In genomic region chr1:54099211-54099610, GRCh38 we compare ENCODE assay signal across 32 cellular contexts. TPM values are rescaled to one million over a fixed set of nuclear protein-coding genes. Genes with fewer than 3 reads are reported as not detected.
"Had no signal": no experiment of that assay in that cellular context is flagged by ENCODE, and none has a peak within 500 bp of the region (broad histone marks: within the 10 kb centered on the region; RNA-seq: fewer than 3 reads in every experiment).

No MANE protein-coding gene starts in this region.

- H3K27me3 ChIP-seq: brain microvascular endothelial cell, SJCRH30 had no signal

- H3K9me3 ChIP-seq: SJCRH30 had no signal

- DNase-seq: activated CD4-positive, alpha-beta memory T cell treated with anti-CD3 and anti-CD28 coated beads, Interleukin-2, amount 10 ng/mL, durations not matched to agents 7 days and 5 days; activated CD4-positive, alpha-beta T cell treated with anti-CD3 and anti-CD28 coated beads for 1 hour; activated CD4-positive, alpha-beta T cell treated with anti-CD3 and anti-CD28 coated beads for 48 hours; activated CD4-positive, CD25-positive, alpha-beta regulatory T cell; activated CD8-positive, alpha-beta memory T cell treated with anti-CD3 and anti-CD28 coated beads for 24 hours; activated CD8-positive, alpha-beta memory T cell treated with anti-CD3 and anti-CD28 coated beads, Interleukin-2, amount 10 ng/mL, durations not matched to agents 7 days and 5 days; activated CD8-positive, alpha-beta memory T cell treated with anti-CD3 and anti-CD28 coated beads, Interleukin-2, amount 50 U/mL, for 48 hours; activated effector memory CD4-positive, alpha-beta T cell treated with Interleukin-2 at 50 U/mL for 16 hours; activated naive CD4-positive, alpha-beta T cell treated with anti-CD3 and anti-CD28 coated beads, Interleukin-2, amount 10 ng/mL, durations not matched to agents 7 days and 5 days; activated naive CD8-positive, alpha-beta T cell treated with anti-CD3 and anti-CD28 coated beads, Interleukin-2, amount 50 U/mL, for 24 hours; activated T-cell treated with anti-CD3 and anti-CD28 coated beads, Interleukin-2, amount 50 U/mL, for 48 hours; aorta; brain microvascular endothelial cell; KG1; MM.1S; MV-4-11; NCI-H1092; NCI-H1436 treated with DMSO at 0.1 percent for 48 hours; NCI-H1694 treated with DMSO at 0.1 percent for 48 hours; NCI-H2029; NCI-H345; NCI-H526; NCI-H748 treated with DMSO at 0.1 percent for 48 hours; Right ventricle myocardium superior; SJCRH30; T1000; WERI-Rb-1 had no signal

- H3K4me1 ChIP-seq: SJCRH30 had no signal

- H3K36me3 ChIP-seq: brain microvascular endothelial cell, SJCRH30, WERI-Rb-1 had no signal

- H3K27ac ChIP-seq: brain microvascular endothelial cell, SJCRH30, SK-N-MC, WERI-Rb-1 had no signal

- H3K4me3 ChIP-seq: SJCRH30, SK-N-MC had no signal

RNA-seq across cellular contexts. Expression of gene CDCP2, which starts 53.6 kb away (rescaled TPM):
- total RNA-seq: activated CD4-positive, alpha-beta memory T cell treated with anti-CD3 and anti-CD28 coated beads, Interleukin-2, amount 10 ng/mL, durations not matched to agents 7 days and 5 days; LHCN-M2; NCI-H460; Right ventricle myocardium superior; SJCRH30; T-helper 1 cell treated with Interleukin-12 subunit alpha and Interleukin-12 subunit beta and Interleukin-4 antibody, amounts not matched to agents 30 ng/mL and 1 ng/mL, for 36 hours; T-helper 2 cell treated with Interferon-gamma antibody and Interleukin-4, amounts not matched to agents 100 ng/mL and 5 ng/mL, for 36 hours had no signal
